Comparison of ENCODE assay signal across 18 cellular contexts in genomic region chr13:20356437-20356836, GRCh38.
"Had no signal": no experiment of that assay in that cellular context is flagged by ENCODE, and none has a peak within 500 bp of the region (broad histone marks: within the 10 kb centered on the region; RNA-seq: fewer than 3 reads in every experiment).

No MANE protein-coding gene starts in this region.

- ATAC-seq: activated CD4-positive, CD25-positive, alpha-beta regulatory T cell treated with anti-CD3 and anti-CD28 coated beads, Interleukin-2, amount 50 U/mL, for 24 hours; activated naive CD8-positive, alpha-beta T cell treated with anti-CD3 and anti-CD28 coated beads, Interleukin-2, amount 50 U/mL, for 24 hours; body of pancreas; left ventricle myocardium superior; right lobe of liver; stimulated activated memory B cell treated with anti-CD40 and anti-IgM and Interleukin-4, amounts not matched to agents 10 μg/mL and 1 μg/mL and 100 μg/mL, for 72 hours; stimulated activated naive CD8-positive, alpha-beta T cell treated with anti-CD3 and anti-CD28 coated beads, Interleukin-15, amount 100 ng/mL, for 72 hours; upper lobe of right lung had no signal

- DNase-seq: activated CD4-positive, alpha-beta T cell treated with anti-CD3 and anti-CD28 coated beads for 48 hours; activated CD4-positive, alpha-beta T cell treated with anti-CD3 and anti-CD28 coated beads, Interleukin-2, amount 50 U/mL, for 48 hours; activated CD8-positive, alpha-beta memory T cell treated with anti-CD3 and anti-CD28 coated beads for 24 hours; activated naive CD8-positive, alpha-beta T cell treated with anti-CD3 and anti-CD28 coated beads, Interleukin-2, amount 50 U/mL, for 24 hours; activated T-cell treated with anti-CD3 and anti-CD28 coated beads, Interleukin-2, amount 50 U/mL, for 1 hour; body of pancreas; dorsolateral prefrontal cortex; left ventricle myocardium superior; ovary; right lobe of liver; stimulated activated CD4-positive, alpha-beta T cell treated with anti-CD3 and anti-CD28 coated beads, Interleukin-4, amount 100 ng/mL, for 24 hours; stimulated activated naive CD8-positive, alpha-beta T cell treated with anti-CD3 and anti-CD28 coated beads, Interleukin-15, amount 100 ng/mL, for 72 hours; substantia nigra; T-helper 9 cell; upper lobe of right lung; WERI-Rb-1 had no signal
